Comparison of ENCODE assay signal across 1 cellular context in genomic region chr2:236127010-236127409, GRCh38.
TF ChIP-seq lines count a peak whose summit lies in the region.

No MANE protein-coding gene starts in this region.

TF ChIP-seq in WTC11, 78 proteins besides CTCF, POLR2A, EP300 and RAD21 (continued from another document):
- TF ChIP-seq USF1 (CRISPR knock-in tag; IDR thresholded peaks at IDR 0.05): no peak
- TF ChIP-seq ZNF138 (CRISPR knock-in tag; conservative IDR thresholded peaks at IDR 0.05): no peak
- no peak for TF ChIP-seq ZNF219 (CRISPR knock-in tag; IDR thresholded peaks at IDR 0.05; ENCODE audit: borderline replicate concordance)
- no peak for TF ChIP-seq CREM (CRISPR knock-in tag; IDR thresholded peaks at IDR 0.05)
- TF ChIP-seq ZNF671 (CRISPR knock-in tag; IDR thresholded peaks at IDR 0.05): no peak
- TF ChIP-seq FOXP1 (CRISPR knock-in tag; IDR thresholded peaks at IDR 0.05; ENCODE audit: borderline replicate concordance): no peak
- no peak for TF ChIP-seq SOX15 (CRISPR knock-in tag; IDR thresholded peaks at IDR 0.05)
TF ChIP-seq in WTC11: peak in this region for 0.
